8 cellular contexts compared by ENCODE assay signal in the genomic region with DNA sequence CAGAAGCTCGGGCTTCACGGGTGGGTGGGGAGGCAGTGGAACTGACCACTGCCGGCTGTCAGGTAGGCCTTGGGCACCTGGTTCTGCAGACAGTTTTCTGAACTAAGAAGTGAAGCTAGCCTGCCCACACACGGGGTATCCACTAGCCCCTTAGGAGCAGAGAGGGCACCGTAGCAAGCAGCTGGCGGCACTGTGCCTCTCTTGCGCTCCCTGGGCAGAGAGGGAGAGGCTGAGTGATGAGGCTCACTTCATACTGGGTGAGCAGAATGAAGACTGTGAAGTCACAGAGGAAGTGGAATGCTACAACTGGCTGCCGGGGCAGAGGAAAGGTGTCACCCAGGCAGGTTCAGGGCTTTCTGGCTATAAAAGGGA.
DNase-seq lines count a peak whose midpoint lies in the region; ATAC-seq and TF ChIP-seq lines count a peak whose summit lies in the region.

No MANE protein-coding gene starts in this region.

- H3K4me3 ChIP-seq in AG04449 (ENCODE audit: low read depth, low read length) (peak overlapping the region; percentile 55), HUES6 (ENCODE audit: low read depth, low read length) (peak overlapping the region; percentile 70), iPS-18c (ENCODE audit: insufficient read depth, low read depth, low read length) (peak overlapping the region; percentile 56)

- peak overlapping the region; percentile 86 to 92 for H3K27ac Mint-ChIP-seq in stimulated activated naive CD8-positive, alpha-beta T cell treated with anti-CD3 and anti-CD28 coated beads, Interleukin-15, amount 100 ng/mL, for 72 hours

- no peak overlapping the region for H3K9ac ChIP-seq in HUES6 (ENCODE audit: low read length)

- no peaks in the 10 kb centered on the region for H3K9me3 Mint-ChIP-seq in stimulated activated naive CD8-positive, alpha-beta T cell treated with anti-CD3 and anti-CD28 coated beads, Interleukin-15, amount 100 ng/mL, for 72 hours

- peak; percentile 64 for ATAC-seq in stimulated activated naive CD8-positive, alpha-beta T cell treated with anti-CD3 and anti-CD28 coated beads, Interleukin-15, amount 100 ng/mL, for 72 hours
- ATAC-seq in GM21825 (IDR thresholded peaks at IDR 0.05; ENCODE audit: unreplicated experiment) (no peak), HG02973 (IDR thresholded peaks at IDR 0.05; ENCODE audit: unreplicated experiment) (no peak)

- no peaks in the 10 kb centered on the region for H3K27me3 Mint-ChIP-seq in stimulated activated naive CD8-positive, alpha-beta T cell treated with anti-CD3 and anti-CD28 coated beads, Interleukin-15, amount 100 ng/mL, for 72 hours

- peaks cover 17% of the 10 kb centered on the region for H3K4me1 ChIP-seq in HUES6 (ENCODE audit: control insufficient read depth, insufficient read depth, low read length)

- POLR2A ChIA-PET in AG04449 (lab: Yijun Ruan, JAX), result no interaction called here

- peak overlapping the region; percentile 79 to 97 for H3K4me3 Mint-ChIP-seq in stimulated activated naive CD8-positive, alpha-beta T cell treated with anti-CD3 and anti-CD28 coated beads, Interleukin-15, amount 100 ng/mL, for 72 hours

- H3K9me3 ChIP-seq in HUES6 (ENCODE audit: control insufficient read depth, insufficient read depth, low read depth, low read length) (no peaks in the 10 kb centered on the region), iPS-18c (ENCODE audit: control insufficient read depth, insufficient read depth, low read length) (no peaks in the 10 kb centered on the region)

- H3K4me1 Mint-ChIP-seq in stimulated activated naive CD8-positive, alpha-beta T cell treated with anti-CD3 and anti-CD28 coated beads, Interleukin-15, amount 100 ng/mL, for 72 hours, result peaks cover 61% of the 10 kb centered on the region

- DNase-seq in AG04449 (ENCODE audit: low read depth, low spot score) (no peak), activated T-helper 1 cell treated with Interleukin-2 at 50 U/mL for 16 hours (ENCODE audit: low read depth) (peak; percentile 36), NCI-H146 (lab: John Stamatoyannopoulos, UW) (no peak)
- DNase-seq in stimulated activated naive CD8-positive, alpha-beta T cell treated with anti-CD3 and anti-CD28 coated beads, Interleukin-15, amount 100 ng/mL, for 72 hours, result peak; percentile 38 to 52

- TF ChIP-seq CTCF in AG04449 (IDR thresholded peaks at IDR 0.05; ENCODE audit: insufficient read depth, low read length, missing control alignments), result no peak

- CTCF ChIA-PET in AG04449 (lab: Yijun Ruan, JAX), result no interaction called here

- H3K27me3 ChIP-seq in HUES6 (ENCODE audit: control insufficient read depth, insufficient read depth, low read length), result peaks cover 47% of the 10 kb centered on the region

- H3K36me3 ChIP-seq in HUES6 (ENCODE audit: control insufficient read depth, insufficient read depth, low read length), result peaks cover 15% of the 10 kb centered on the region

- H3K27ac ChIP-seq in HUES6 (ENCODE audit: low read depth, low read length), result no peak overlapping the region

Comparison
In these comparisons a context has a peak if more than half of its experiments do, and no peak if none do; other contexts are left out.
1. DNase-seq: peak in activated T-helper 1 cell treated with Interleukin-2 at 50 U/mL for 16 hours (single experiment) and stimulated activated naive CD8-positive, alpha-beta T cell treated with anti-CD3 and anti-CD28 coated beads, Interleukin-15, amount 100 ng/mL, for 72 hours (2 of 2); none in AG04449 (single experiment) and NCI-H146 (single experiment).
2. Peak in every context shown above with its lines, with median percentiles within 50 percentile points of each other: H3K4me3 ChIP-seq.